In genomic region chr13:42246541-42246940, GRCh38 we compare ENCODE assay signal across 25 cellular contexts.
"Had no signal": no experiment of that assay in that cellular context is flagged by ENCODE, and none has a peak within 500 bp of the region (broad histone marks: within the 10 kb centered on the region; RNA-seq: fewer than 3 reads in every experiment).

No MANE protein-coding gene starts in this region.

- H3K4me1 ChIP-seq: body of pancreas, esophagus muscularis mucosa, foreskin keratinocyte, gastrocnemius medialis had no signal

- H3K27me3 ChIP-seq: body of pancreas, cardiac muscle cell, dorsolateral prefrontal cortex, esophagus muscularis mucosa, foreskin keratinocyte, gastrocnemius medialis had no signal

- H3K9me3 ChIP-seq: body of pancreas, esophagus muscularis mucosa, gastrocnemius medialis had no signal

- ATAC-seq: activated CD4-positive, alpha-beta T cell treated with anti-CD3 and anti-CD28 coated beads for 36 hours; activated CD8-positive, alpha-beta memory T cell treated with anti-CD3 and anti-CD28 coated beads, Interleukin-2, amount 10 ng/mL, durations not matched to agents 7 days and 5 days; activated CD8-positive, alpha-beta T cell treated with anti-CD3 and anti-CD28 coated beads, Interleukin-2, amount 10 ng/mL, durations not matched to agents 7 days and 5 days; body of pancreas; foreskin keratinocyte; gastrocnemius medialis had no signal

- H3K4me3 ChIP-seq: body of pancreas, cardiac muscle cell, coronary artery, dorsolateral prefrontal cortex, esophagus muscularis mucosa, gastrocnemius medialis had no signal

- H3K27ac ChIP-seq: body of pancreas, cardiac muscle cell, coronary artery, dorsolateral prefrontal cortex, esophagus muscularis mucosa, foreskin keratinocyte, gastrocnemius medialis had no signal

- DNase-seq: activated CD4-positive, alpha-beta memory T cell treated with anti-CD3 and anti-CD28 coated beads for 36 hours; activated CD4-positive, alpha-beta T cell treated with anti-CD3 and anti-CD28 coated beads for 36 hours; activated CD4-positive, alpha-beta T cell treated with anti-CD3 and anti-CD28 coated beads, Interleukin-2, amount 10 ng/mL, durations not matched to agents 24 days and 14 days; activated CD4-positive, CD25-positive, alpha-beta regulatory T cell; activated CD4-positive, CD25-positive, alpha-beta regulatory T cell treated with anti-CD3 and anti-CD28 coated beads, Interleukin-2, amount 50 U/mL, for 72 hours; activated CD8-positive, alpha-beta memory T cell treated with anti-CD3 and anti-CD28 coated beads, Interleukin-2, amount 10 ng/mL, durations not matched to agents 7 days and 5 days; activated CD8-positive, alpha-beta memory T cell treated with anti-CD3 and anti-CD28 coated beads, Interleukin-2, amount 50 U/mL, for 4 hours; activated CD8-positive, alpha-beta T cell treated with anti-CD3 and anti-CD28 coated beads, Interleukin-2, amount 10 ng/mL, durations not matched to agents 7 days and 5 days; activated gamma-delta T cell; activated naive CD4-positive, alpha-beta T cell; activated naive CD4-positive, alpha-beta T cell treated with anti-CD3 and anti-CD28 coated beads, Interleukin-2, amount 10 ng/mL, durations not matched to agents 7 days and 5 days; activated T-cell treated with anti-CD3 and anti-CD28 coated beads, Interleukin-2, amount 50 U/mL, for 1 hour; activated T-cell treated with anti-CD3 and anti-CD28 coated beads, Interleukin-2, amount 50 U/mL, for 48 hours; amygdala; aorta; body of pancreas; dorsolateral prefrontal cortex; effector memory CD4-positive, alpha-beta T cell; endodermal cell; erythroblast; foreskin keratinocyte; gastrocnemius medialis had no signal

- H3K36me3 ChIP-seq: cardiac muscle cell, esophagus muscularis mucosa, gastrocnemius medialis had no signal
